Comparison of ENCODE assay signal across 1 cellular context in the genomic region with DNA sequence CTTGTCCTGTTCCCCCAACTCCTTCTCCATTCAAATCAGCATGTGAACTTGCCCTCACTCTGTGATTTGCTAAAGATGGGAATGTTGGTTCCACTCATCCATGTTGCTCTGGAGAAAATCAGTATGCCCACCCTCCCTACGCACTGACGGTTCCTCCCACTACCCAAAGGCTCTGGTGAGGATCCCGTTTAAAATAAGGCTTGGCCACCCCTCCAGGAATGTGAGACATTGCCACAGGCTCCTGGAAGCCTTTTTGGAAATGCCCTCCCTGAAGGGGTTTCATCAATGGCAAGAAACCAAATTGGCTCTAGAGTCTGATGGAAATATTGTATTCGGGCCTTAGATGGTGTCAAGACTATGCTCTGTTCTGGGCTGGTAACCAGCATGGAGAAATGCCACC.
TF ChIP-seq lines count a peak whose summit lies in the region.

No MANE protein-coding gene starts in this region.

TF ChIP-seq in HepG2, 621 proteins besides CTCF, POLR2A, EP300 and RAD21 (continued from another document):
- TF ChIP-seq, protein P1, sequence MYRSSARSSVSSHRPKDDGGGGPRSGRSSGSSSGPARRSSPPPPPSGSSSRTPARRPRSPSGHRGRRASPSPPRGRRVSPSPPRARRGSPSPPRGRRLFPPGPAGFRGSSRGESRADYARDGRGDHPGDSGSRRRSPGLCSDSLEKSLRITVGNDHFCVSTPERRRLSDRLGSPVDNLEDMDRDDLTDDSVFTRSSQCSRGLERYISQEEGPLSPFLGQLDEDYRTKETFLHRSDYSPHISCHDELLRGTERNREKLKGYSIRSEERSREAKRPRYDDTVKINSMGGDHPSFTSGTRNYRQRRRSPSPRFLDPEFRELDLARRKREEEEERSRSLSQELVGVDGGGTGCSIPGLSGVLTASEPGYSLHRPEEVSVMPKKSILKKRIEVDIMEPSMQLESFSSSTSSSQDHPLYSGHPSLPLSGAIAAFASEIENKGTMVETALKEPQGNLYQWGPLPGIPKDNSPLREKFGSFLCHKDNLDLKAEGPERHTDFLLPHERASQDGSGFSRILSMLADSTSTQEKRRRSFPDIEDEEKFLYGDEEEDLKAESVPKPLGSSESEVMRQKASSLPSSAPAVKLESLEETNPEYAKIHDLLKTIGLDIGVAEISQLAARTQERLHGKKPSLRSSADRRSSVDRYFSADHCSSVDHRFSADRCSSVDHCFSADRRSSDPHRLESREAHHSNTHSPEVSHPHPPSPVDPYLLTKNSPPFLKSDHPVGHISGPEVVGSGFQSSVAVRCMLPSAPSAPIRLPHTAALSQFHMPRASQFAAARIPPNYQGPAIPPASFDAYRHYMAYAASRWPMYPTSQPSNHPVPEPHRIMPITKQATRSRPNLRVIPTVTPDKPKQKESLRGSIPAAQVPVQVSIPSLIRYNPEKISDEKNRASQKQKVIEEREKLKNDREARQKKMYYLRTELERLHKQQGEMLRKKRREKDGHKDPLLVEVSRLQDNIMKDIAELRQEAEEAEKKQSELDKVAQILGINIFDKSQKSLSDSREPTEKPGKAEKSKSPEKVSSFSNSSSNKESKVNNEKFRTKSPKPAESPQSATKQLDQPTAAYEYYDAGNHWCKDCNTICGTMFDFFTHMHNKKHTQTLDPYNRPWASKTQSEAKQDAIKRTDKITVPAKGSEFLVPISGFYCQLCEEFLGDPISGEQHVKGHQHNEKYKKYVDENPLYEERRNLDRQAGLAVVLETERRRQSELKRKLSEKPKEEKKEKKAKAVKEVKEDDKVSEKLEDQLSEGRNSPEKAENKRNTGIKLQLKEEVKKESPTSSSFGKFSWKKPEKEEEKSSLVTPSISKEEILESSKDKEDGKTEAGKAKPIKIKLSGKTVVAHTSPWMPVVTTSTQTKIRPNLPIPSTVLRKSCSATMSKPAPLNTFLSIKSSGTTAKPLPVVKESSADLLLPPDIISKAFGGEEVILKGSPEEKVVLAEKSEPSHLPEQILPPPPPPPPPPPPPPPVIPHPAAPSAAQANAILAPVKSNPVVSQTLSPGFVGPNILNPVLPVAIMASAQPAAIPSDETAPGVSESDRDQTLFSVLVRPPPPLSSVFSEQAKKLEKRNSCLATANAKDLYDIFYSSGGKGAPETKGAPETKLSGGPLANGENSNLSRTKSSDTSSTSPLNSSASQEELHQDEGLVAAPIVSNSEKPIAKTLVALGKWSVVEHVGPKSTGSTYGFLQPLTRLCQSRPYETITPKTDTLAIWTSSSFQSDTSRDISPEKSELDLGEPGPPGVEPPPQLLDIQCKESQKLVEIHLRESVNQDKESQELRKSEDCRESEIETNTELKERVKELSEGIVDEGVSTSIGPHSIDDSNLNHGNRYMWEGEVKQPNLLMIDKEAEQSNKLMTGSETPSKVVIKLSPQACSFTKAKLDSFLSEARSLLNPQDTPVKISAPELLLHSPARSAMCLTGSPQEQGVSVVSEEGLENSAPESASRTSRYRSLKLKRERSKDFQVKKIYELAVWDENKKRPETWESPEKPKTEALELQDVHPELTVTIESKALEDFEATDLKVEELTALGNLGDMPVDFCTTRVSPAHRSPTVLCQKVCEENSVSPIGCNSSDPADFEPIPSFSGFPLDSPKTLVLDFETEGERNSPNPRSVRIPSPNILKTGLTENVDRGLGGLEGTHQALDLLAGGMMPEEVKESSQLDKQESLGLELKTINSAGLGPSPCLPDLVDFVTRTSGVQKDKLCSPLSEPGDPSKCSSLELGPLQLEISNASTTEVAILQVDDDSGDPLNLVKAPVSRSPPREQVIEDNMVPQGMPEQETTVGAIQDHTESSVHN (CRISPR knock-in tag; IDR thresholded peaks at IDR 0.05) = no peak
- TF ChIP-seq FOXJ3 (CRISPR knock-in tag; IDR thresholded peaks at IDR 0.05; ENCODE audit: borderline replicate concordance) (no peak), ELF4 (CRISPR knock-in tag; IDR thresholded peaks at IDR 0.05; ENCODE audit: borderline replicate concordance) (no peak), SCMH1 (CRISPR knock-in tag; IDR thresholded peaks at IDR 0.05; ENCODE audit: borderline replicate concordance) (no peak), PPARG (CRISPR knock-in tag; conservative IDR thresholded peaks at IDR 0.05) (no peak), ZNF441 (CRISPR knock-in tag; IDR thresholded peaks at IDR 0.05; ENCODE audit: borderline replicate concordance) (no peak), PAX8 (CRISPR knock-in tag; IDR thresholded peaks at IDR 0.05; ENCODE audit: borderline replicate concordance) (no peak), CREB1 (IDR thresholded peaks at IDR 0.05) (no peak), CREB1 (CRISPR knock-in tag; IDR thresholded peaks at IDR 0.05) (no peak), ZMYM4 (CRISPR knock-in tag; IDR thresholded peaks at IDR 0.05) (no peak), SAFB2 (CRISPR knock-in tag; IDR thresholded peaks at IDR 0.05; ENCODE audit: borderline replicate concordance, low read depth) (no peak), BRCA1 (CRISPR knock-in tag; IDR thresholded peaks at IDR 0.05) (no peak), ZNF337 (CRISPR knock-in tag; IDR thresholded peaks at IDR 0.05; ENCODE audit: borderline replicate concordance, low read depth) (no peak)
- TF ChIP-seq, protein P2, sequence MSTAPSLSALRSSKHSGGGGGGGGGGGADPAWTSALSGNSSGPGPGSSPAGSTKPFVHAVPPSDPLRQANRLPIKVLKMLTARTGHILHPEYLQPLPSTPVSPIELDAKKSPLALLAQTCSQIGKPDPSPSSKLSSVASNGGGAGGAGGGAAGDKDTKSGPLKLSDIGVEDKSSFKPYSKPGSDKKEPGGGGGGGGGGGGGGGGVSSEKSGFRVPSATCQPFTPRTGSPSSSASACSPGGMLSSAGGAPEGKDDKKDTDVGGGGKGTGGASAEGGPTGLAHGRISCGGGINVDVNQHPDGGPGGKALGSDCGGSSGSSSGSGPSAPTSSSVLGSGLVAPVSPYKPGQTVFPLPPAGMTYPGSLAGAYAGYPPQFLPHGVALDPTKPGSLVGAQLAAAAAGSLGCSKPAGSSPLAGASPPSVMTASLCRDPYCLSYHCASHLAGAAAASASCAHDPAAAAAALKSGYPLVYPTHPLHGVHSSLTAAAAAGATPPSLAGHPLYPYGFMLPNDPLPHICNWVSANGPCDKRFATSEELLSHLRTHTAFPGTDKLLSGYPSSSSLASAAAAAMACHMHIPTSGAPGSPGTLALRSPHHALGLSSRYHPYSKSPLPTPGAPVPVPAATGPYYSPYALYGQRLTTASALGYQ (CRISPR knock-in tag; IDR thresholded peaks at IDR 0.05) = no peak
TF ChIP-seq in HepG2: peak in this region for 0.
